Comparison of ENCODE assay signal across 24 cellular contexts in the genomic region with DNA sequence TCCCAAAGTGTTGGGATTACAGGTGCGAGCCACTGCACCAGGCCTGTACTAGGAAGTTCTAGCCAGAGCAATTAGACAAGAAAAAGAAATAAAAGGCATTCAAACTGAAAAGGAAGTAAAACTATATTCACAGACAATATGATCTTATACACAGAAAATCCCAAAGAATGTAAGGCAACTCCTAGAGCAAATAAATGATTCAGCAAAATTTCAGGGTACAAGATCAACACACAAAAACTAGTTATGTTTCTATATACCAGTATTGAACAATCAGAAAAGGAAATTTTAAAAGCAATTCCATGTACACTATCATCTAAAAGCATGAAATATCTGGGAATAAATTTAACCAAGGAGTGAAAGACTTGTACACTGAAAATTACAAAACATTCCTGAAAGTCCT.
DNase-seq lines count a peak whose midpoint lies in the region; ATAC-seq, FAIRE-seq and TF ChIP-seq lines count a peak whose summit lies in the region.
"Had no signal": no experiment of that assay in that cellular context is flagged by ENCODE, and none has a peak within 500 bp of the region (broad histone marks: within the 10 kb centered on the region; RNA-seq: fewer than 3 reads in every experiment).

No MANE protein-coding gene starts in this region.

- FAIRE-seq in HepG2 (lab: Jason Lieb, UNC), result no peak
- FAIRE-seq: GM12878, GM12892, GM18507 had no signal

- no peak for TF ChIP-seq RAD21 in HepG2 (CRISPR knock-in tag; IDR thresholded peaks at IDR 0.05)

- H3K27me3 ChIP-seq in HepG2 (ENCODE audit: control insufficient read depth in 1 of 2, insufficient read depth in 2 of 2, low read length in 2 of 2) (peaks cover 0 to 2% of the 10 kb centered on the region in 2 experiments; a peak in 2 of 5 replicates), right lobe of liver (no peaks in the 10 kb centered on the region)
- H3K27me3 ChIP-seq: BE2C, BLaER1 had no signal

- no peak overlapping the region for H3K4me3 ChIP-seq in HepG2 (replicated peaks in 1 of 3; ENCODE audit: insufficient read depth in 1 of 3, low read depth in 2 of 3, low read length in 3 of 3)
- no peak overlapping the region for H3K4me3 ChIP-seq in right lobe of liver
- H3K4me3 ChIP-seq: BLaER1, GM12878 had no signal

- intact Hi-C loops in HepG2 (cut with micrococcal nuclease; ENCODE audit: unreplicated experiment) (no loop called here), right lobe of liver (cut with DNase I) (no loop called here)

- TF ChIP-seq CTCF in HepG2 (CRISPR knock-in tag; IDR thresholded peaks at IDR 0.05) (no peak), right lobe of liver (IDR thresholded peaks at IDR 0.05) (no peak)

- H3K9me3 ChIP-seq in HepG2 (ENCODE audit: low read length), result no peaks in the 10 kb centered on the region
- H3K9me3 ChIP-seq in right lobe of liver, result no peaks in the 10 kb centered on the region
- H3K9me3 ChIP-seq: BE2C had no signal

- no peaks in the 10 kb centered on the region for H3K36me3 ChIP-seq in HepG2 (replicated peaks in 1 of 2; ENCODE audit: control insufficient read depth in 1 of 2, insufficient read depth in 2 of 2, low read length in 2 of 2)
- H3K36me3 ChIP-seq in right lobe of liver, result no peaks in the 10 kb centered on the region
- H3K36me3 ChIP-seq: BE2C, BLaER1 had no signal

- H2AFZ ChIP-seq in HepG2 (ENCODE audit: low read length), result no peak overlapping the region

- POLR2A ChIA-PET in HepG2 (lab: Yijun Ruan, JAX), result no interaction called here

- no peak overlapping the region for H3K9ac ChIP-seq in HepG2 (ENCODE audit: insufficient read depth, low read depth, low read length)
- H3K9ac ChIP-seq: BLaER1 had no signal

- BruUV-seq in HepG2 (replicated peaks; lab: Mats Ljungman, UMichigan), result no TSS peak

- H3K27ac ChIP-seq in HepG2 (ENCODE audit: extremely low read length, insufficient read depth, low read length) (no peak overlapping the region), right lobe of liver (no peak overlapping the region), epithelial cell of prostate (peak overlapping the region; percentile 24)
- H3K27ac ChIP-seq: 22Rv1, BLaER1 had no signal

- no peak for TF ChIP-seq POLR2A in HepG2 (IDR thresholded peaks at IDR 0.05; ENCODE audit: insufficient read depth in 1 of 2, low read depth in 2 of 2, low read length in 2 of 2)
- no peak for TF ChIP-seq POLR2A in right lobe of liver (IDR thresholded peaks at IDR 0.05)

- H3K4me1 ChIP-seq in HepG2 (ENCODE audit: insufficient read depth, low read length), result no peaks in the 10 kb centered on the region
- H3K4me1 ChIP-seq in right lobe of liver, result no peaks in the 10 kb centered on the region
- H3K4me1 ChIP-seq: BE2C, BLaER1 had no signal

- CTCF ChIA-PET in HepG2 (lab: Yijun Ruan, JAX; ENCODE audit: low intra/inter-chr PET ratio, low total read pairs), result no interaction called here

- no peaks in the 10 kb centered on the region for H4K20me1 ChIP-seq in HepG2 (ENCODE audit: insufficient read depth, low read length)
- H4K20me1 ChIP-seq: BLaER1 had no signal

- no peak for TF ChIP-seq EP300 in HepG2 (IDR thresholded peaks at IDR 0.05; ENCODE audit: low read depth in 2 of 2, low read length in 2 of 2)
- no peak for TF ChIP-seq EP300 in HepG2 (CRISPR knock-in tag; IDR thresholded peaks at IDR 0.05; ENCODE audit: borderline replicate concordance)

- whole genome bisulfite sequencing in HepG2 (ENCODE audit: low lambda C conversion rate), result 0% methylated on average over 1 of the region's 1 CpG
- 100% methylated on average over 1 of the region's 1 CpG for WGBS in right lobe of liver (ENCODE audit: insufficient coverage, low coverage, low lambda C conversion rate, missing lambda C conversion rate)

- in situ Hi-C loops in HepG2 (cut with HindIII; ENCODE audit: extremely low pct_ligation_motif_present, low pct_unique_long_range_greater_than_20kb), result loop anchor here (25.0 kb wide), 1 partner anchor 325 kb away; no protein-coding TSS in a partner anchor

- no peak overlapping the region for H3K4me2 ChIP-seq in HepG2 (ENCODE audit: low read depth, low read length)
- H3K4me2 ChIP-seq: BLaER1 had no signal

- ATAC-seq in HepG2, result no peak
- no peak for ATAC-seq in right lobe of liver
- no peak for ATAC-seq in GM21825 (IDR thresholded peaks at IDR 0.05; ENCODE audit: unreplicated experiment)
- ATAC-seq: GM12878 had no signal

- DNase-seq in HepG2 (ENCODE audit: low spot score) (no peak), right lobe of liver (no peak), epithelial cell of prostate (ENCODE audit: low read depth, low spot score) (no peak), NCI-H1930 (lab: John Stamatoyannopoulos, UW) (no peak)
- DNase-seq: ACHN; BE2C; C1 segment of cervical spinal cord; CD4-positive, alpha-beta memory T cell; CD4-positive, CD25-positive, alpha-beta regulatory T cell; CD8-positive, alpha-beta memory T cell; COR-L47; DMS 273 treated with DMSO at 0.1 percent for 48 hours; DMS153; DMS53; DMS79; DND-41; EL; GDM1 had no signal

- H3K79me2 ChIP-seq in HepG2 (ENCODE audit: insufficient read depth, low read length), result no peaks in the 10 kb centered on the region

TF ChIP-seq in HepG2, 621 proteins besides CTCF, POLR2A, EP300 and RAD21:
- TF ChIP-seq MAFF (IDR thresholded peaks at IDR 0.05; ENCODE audit: low read depth, low read length) (peak; percentile 31; the same call in 1 of the 2 replicates), MAFK (conservative IDR thresholded peaks at IDR 0.05 in 1 of 2, IDR thresholded peaks at IDR 0.05 in 1 of 2; ENCODE audit: low read length in 2 of 2) (peak; percentile 34 to 35; a peak in 2 of 4 replicates), ATF7-NPFF (CRISPR knock-in tag; IDR thresholded peaks at IDR 0.05; ENCODE audit: low read depth) (no peak)
